ENCODE assay signal across 8 cellular contexts in genomic region chr17:37489197-37490001, GRCh38. TPM values are rescaled to one million over a fixed set of nuclear protein-coding genes. Genes with fewer than 3 reads are reported as not detected.
A peak's percentile ranks its signal among the peaks of the same experiment; 100 is the strongest.
DNase-seq lines count a peak whose midpoint lies in the region; ATAC-seq, FAIRE-seq and TF ChIP-seq lines count a peak whose summit lies in the region.

Gene DUSP14, plus strand, starts transcription at chr17:37489891. Its CDS starts 22,382 bp downstream, at chr17:37512273.

- TF ChIP-seq EP300 in H1 (IDR thresholded peaks at IDR 0.05; ENCODE audit: borderline replicate concordance in 1 of 2, low read depth in 2 of 2, low read length in 2 of 2), result no peak

- H3K4me1 ChIP-seq in BLaER1 treated with 17β-estradiol and CSF1 and Interleukin-3, amounts not matched to agents 10 nM and 100 nM, result peaks cover 36 to 67% (median 56%) of the 10 kb centered on the region in 10 experiments
- peaks cover 9 to 17% (median 10%) of the 10 kb centered on the region in 4 experiments for H3K4me1 ChIP-seq in H1 (replicated peaks in 1 of 4; ENCODE audit: control insufficient read depth in 3 of 4, insufficient read depth in 4 of 4, low read length in 3 of 4)
- H3K4me1 ChIP-seq in mesendoderm (ENCODE audit: control insufficient read depth, low read depth, low read length), result peaks cover 5% of the 10 kb centered on the region

- H3K9me3 ChIP-seq in BLaER1 treated with 17β-estradiol and CSF1 and Interleukin-3, amounts not matched to agents 10 nM and 100 nM (replicated peaks in 1 of 11), result no peaks in the 10 kb centered on the region
- H3K9me3 ChIP-seq in H1 (ENCODE audit: insufficient read depth in 2 of 2, low read depth in 1 of 2, low read length in 1 of 2), result no peaks in the 10 kb centered on the region

- H3K14ac ChIP-seq in H1 (ENCODE audit: insufficient read length), result no peak within 1 kb of the TSS

- H2AFZ ChIP-seq in H1 (ENCODE audit: low read length), result peak within 1 kb of the TSS; percentile 59

- H3K79me1 ChIP-seq in H1 (ENCODE audit: low read depth, low read length), result peaks cover 2% of the 10 kb centered on the region; the same call in 1 of the 2 replicates
- peaks cover 2% of the 10 kb centered on the region for H3K79me1 ChIP-seq in mesendoderm (ENCODE audit: low read length)

- H3K23me2 ChIP-seq in H1 (ENCODE audit: low read depth, low read length), result peaks cover 11% of the 10 kb centered on the region

- ATAC-seq in HG03457 (IDR thresholded peaks at IDR 0.05; ENCODE audit: unreplicated experiment), result peak; percentile 47

- CTCF ChIA-PET in H1 (lab: Charles Lee; ENCODE audit: partially characterized antibody), result no interaction called here

- POLR2A ChIA-PET in H1 (lab: Charles Lee; ENCODE audit: partially characterized antibody), result interaction anchor here (0.6 to 2.1 kb wide), 8 partner anchors 8 to 120 kb away, joined by 3 to 8 read pairs (median 4); partner anchors contain the start of gene SYNRG

- H2BK15ac ChIP-seq in H1 (ENCODE audit: low read length) (peak within 1 kb of the TSS; percentile 97; the same call in 1 of the 2 replicates), mesendoderm (replicated peaks; ENCODE audit: low read depth) (no peak within 1 kb of the TSS)

- DNase-seq in GM19238 (ENCODE audit: insufficient read length, low spot score), result peak; percentile 92
- peak; percentile 43 for DNase-seq in NCI-H82 treated with DMSO at 0.1 percent for 48 hours (lab: John Stamatoyannopoulos, UW; ENCODE audit: unreplicated experiment)
- peak; percentile 43 to 69 (median 57) for DNase-seq in activated CD8-positive, alpha-beta memory T cell treated with anti-CD3 and anti-CD28 coated beads for 48 hours (ENCODE audit: low read depth in 2 of 3, low spot score in 2 of 3)
- peak in 1 of 2 experiments; percentile 84 for DNase-seq in H1 (ENCODE audit: low read depth in 1 of 2, low spot score in 2 of 2)
- peak; percentile 88 for DNase-seq in mesendoderm
- peak; percentile 76 for DNase-seq in stimulated activated CD8-positive, alpha-beta memory T cell treated with anti-CD3 and anti-CD28 coated beads, Interleukin-12 subunit alpha, Interleukin-12 subunit beta, amount 100 ng/mL, for 4 hours (ENCODE audit: low read depth)

- peak within 1 kb of the TSS; percentile 59 for H3K56ac ChIP-seq in H1 (replicated peaks; ENCODE audit: insufficient read length, low read depth, low read length)
- H3K56ac ChIP-seq in mesendoderm (ENCODE audit: low read length), result peak within 1 kb of the TSS; percentile 84

- H2BK5ac ChIP-seq in H1 (ENCODE audit: low read depth, low read length) (peak within 1 kb of the TSS; percentile 71; the same call in 1 of the 2 replicates), mesendoderm (ENCODE audit: low read length) (no peak within 1 kb of the TSS)

- H4K91ac ChIP-seq in H1 (replicated peaks; ENCODE audit: insufficient read length, low read length), result peak within 1 kb of the TSS; percentile 71

- H3K4me3 ChIP-seq in BLaER1 treated with 17β-estradiol and CSF1 and Interleukin-3, amounts not matched to agents 10 nM and 100 nM, result peak within 1 kb of the TSS; percentile 62 to 92 (median 73)
- H3K4me3 ChIP-seq in H1 (ENCODE audit: extremely low read depth in 1 of 4, insufficient read depth in 2 of 4, low read depth in 3 of 4, low read length in 4 of 4) (peak within 1 kb of the TSS; percentile 63 to 81 (median 72)), mesendoderm (ENCODE audit: low read length) (peak within 1 kb of the TSS; percentile 64)

- H3K4ac ChIP-seq in H1 (replicated peaks; ENCODE audit: insufficient read length, low read depth, low read length), result peak within 1 kb of the TSS; percentile 59
- H3K4ac ChIP-seq in mesendoderm (ENCODE audit: low read depth, low read length), result no peak within 1 kb of the TSS

- H3K18ac ChIP-seq in H1 (ENCODE audit: extremely low read depth, low read length), result peak within 1 kb of the TSS; percentile 91
- H3K18ac ChIP-seq in mesendoderm (ENCODE audit: low read length), result peak within 1 kb of the TSS; percentile 62

- peak within 1 kb of the TSS; percentile 74 to 88 (median 84) for H3K9ac ChIP-seq in BLaER1 treated with 17β-estradiol and CSF1 and Interleukin-3, amounts not matched to agents 10 nM and 100 nM
- H3K9ac ChIP-seq in H1 (replicated peaks in 1 of 4; ENCODE audit: extremely low read depth in 1 of 4, low read depth in 3 of 4, low read length in 3 of 4) (peak within 1 kb of the TSS; percentile 38 to 85 (median 50); a peak in 6 of 7 replicates), mesendoderm (ENCODE audit: low read length) (peak within 1 kb of the TSS; percentile 72)

- H3K27me3 ChIP-seq in BLaER1 treated with 17β-estradiol and CSF1 and Interleukin-3, amounts not matched to agents 10 nM and 100 nM, result peaks cover 0 to 11% (median 8%) of the 10 kb centered on the region in 11 experiments; a peak in 11 of 22 replicates
- H3K27me3 ChIP-seq in H1 (replicated peaks in 1 of 4; ENCODE audit: control insufficient read depth in 3 of 4, extremely low read depth in 1 of 4, insufficient read depth in 3 of 4, low read length in 3 of 4), result peaks cover 0 to 3% (median 0%) of the 10 kb centered on the region in 4 experiments; a peak in 4 of 7 replicates
- H3K27me3 ChIP-seq in mesendoderm (ENCODE audit: insufficient read depth, low read length, poor library complexity), result no peaks in the 10 kb centered on the region

- H4K5ac ChIP-seq in H1 (ENCODE audit: insufficient read length, low read depth, low read length), result peak within 1 kb of the TSS; percentile 59
- no peak within 1 kb of the TSS for H4K5ac ChIP-seq in mesendoderm (ENCODE audit: low read length)

- FAIRE-seq in H1 (lab: Jason Lieb, UNC), result no peak

- TF ChIP-seq CTCF in H1 (IDR thresholded peaks at IDR 0.05; ENCODE audit: control extremely low read depth in 1 of 3, insufficient read depth in 1 of 3, low read depth in 1 of 3, low read length in 3 of 3), result 0 out of 4 replicates have a peak, but pooled peaks of 1 of the 3 experiments have one; percentile 2

- peak; percentile 60 to 71; a peak in 2 of 3 replicates for TF ChIP-seq POLR2A in H1 (IDR thresholded peaks at IDR 0.05; ENCODE audit: control extremely low read depth in 1 of 2, low read depth in 2 of 2, low read length in 2 of 2)

- peak within 1 kb of the TSS; percentile 60 to 87 (median 76); a peak in 21 of 22 replicates for H3K27ac ChIP-seq in BLaER1 treated with 17β-estradiol and CSF1 and Interleukin-3, amounts not matched to agents 10 nM and 100 nM
- no peak within 1 kb of the TSS; the same call in 1 of the 2 replicates for H3K27ac ChIP-seq in H1 (ENCODE audit: low read depth, low read length)
- peak within 1 kb of the TSS; percentile 75 for H3K27ac ChIP-seq in mesendoderm (ENCODE audit: low read depth, low read length)

- H3K23ac ChIP-seq in H1 (ENCODE audit: insufficient read length) (no peak within 1 kb of the TSS), mesendoderm (ENCODE audit: low read length) (no peak within 1 kb of the TSS)

- H4K8ac ChIP-seq in H1 (ENCODE audit: extremely low read depth, insufficient read depth, low read length) (peak within 1 kb of the TSS; percentile 96), mesendoderm (ENCODE audit: low read depth, low read length) (no peak within 1 kb of the TSS)

- peaks cover 0 to 34% of the 10 kb centered on the region in 2 experiments; a peak in 2 of 4 replicates for H3K79me2 ChIP-seq in H1 (ENCODE audit: control insufficient read depth in 1 of 2, insufficient read depth in 2 of 2, low read length in 2 of 2)
- H3K79me2 ChIP-seq in mesendoderm (ENCODE audit: control insufficient read depth, insufficient read depth, low read length), result peaks cover under 1% of the 10 kb centered on the region

- H2BK120ac ChIP-seq in H1 (replicated peaks; ENCODE audit: low read depth, low read length), result peak within 1 kb of the TSS; percentile 38
- H2BK120ac ChIP-seq in mesendoderm (ENCODE audit: low read depth, low read length), result no peak within 1 kb of the TSS

- no peak within 1 kb of the TSS for H2AK5ac ChIP-seq in H1 (ENCODE audit: low read depth, low read length)
- no peak within 1 kb of the TSS for H2AK5ac ChIP-seq in mesendoderm (ENCODE audit: low read length)

- H3K36me3 ChIP-seq in BLaER1 treated with 17β-estradiol and CSF1 and Interleukin-3, amounts not matched to agents 10 nM and 100 nM, result no peaks in the 10 kb centered on the region
- H3K36me3 ChIP-seq in H1 (ENCODE audit: control insufficient read depth in 2 of 4, insufficient read depth in 4 of 4, low read length in 3 of 4), result no peaks in the 10 kb centered on the region
- H3K36me3 ChIP-seq in mesendoderm (ENCODE audit: control insufficient read depth, insufficient read depth, low read length), result no peaks in the 10 kb centered on the region

- H3K4me2 ChIP-seq in BLaER1 treated with 17β-estradiol and CSF1 and Interleukin-3, amounts not matched to agents 10 nM and 100 nM, result peak within 1 kb of the TSS; percentile 92 to 100 (median 99)
- H3K4me2 ChIP-seq in H1 (ENCODE audit: insufficient read depth in 1 of 2, low read depth in 2 of 2, low read length in 2 of 2), result peak within 1 kb of the TSS; percentile 91 to 98
- H3K4me2 ChIP-seq in mesendoderm (ENCODE audit: low read length), result peak within 1 kb of the TSS; percentile 93

- H2BK12ac ChIP-seq in H1 (ENCODE audit: low read depth, low read length), result peak within 1 kb of the TSS; percentile 94

- H4K20me1 ChIP-seq in BLaER1 treated with 17β-estradiol and CSF1 and Interleukin-3, amounts not matched to agents 10 nM and 100 nM, result peaks cover 4 to 43% (median 29%) of the 10 kb centered on the region in 11 experiments; a peak in 18 of 22 replicates
- H4K20me1 ChIP-seq in H1 (replicated peaks in 1 of 2; ENCODE audit: control insufficient read depth in 1 of 2, insufficient read depth in 2 of 2, low read length in 2 of 2), result peaks cover 0 to 2% of the 10 kb centered on the region in 2 experiments

- peak within 1 kb of the TSS; percentile 88 for H2BK20ac ChIP-seq in H1 (ENCODE audit: low read length)

- 2% methylated on average over 48 of the region's 100 CpGs; no CpG with 5 or more reads in 1 of the 2 experiments for WGBS in H1 (ENCODE audit: extremely low coverage in 1 of 2, insufficient coverage in 1 of 2, insufficient read length in 1 of 2, insufficient replicate concordance in 2 of 2, low coverage in 1 of 2, low lambda C conversion rate in 2 of 2, missing lambda C conversion rate in 1 of 2), 2 experiments
- WGBS in mesendoderm (ENCODE audit: extremely low coverage, insufficient coverage, low lambda C conversion rate), result no CpG with 5 or more reads among the region's 100 CpGs

- TF ChIP-seq RAD21 in H1 (IDR thresholded peaks at IDR 0.05 in 1 of 2, conservative IDR thresholded peaks at IDR 0.05 in 1 of 2; ENCODE audit: low read depth in 2 of 2, low read length in 2 of 2), result no peak

TF ChIP-seq in H1, 55 proteins besides CTCF, POLR2A, EP300 and RAD21 (continues in another document):
- TF ChIP-seq POU5F1 (IDR thresholded peaks at IDR 0.05; ENCODE audit: low read depth, low read length), result no peak

RNA-seq across cellular contexts. Expression of gene DUSP14, which starts in this region (rescaled TPM):
- 20.7 and 22.1 TPM in 2 replicates for total RNA-seq in H1 (2021; fragmentation: NEBNext Ultra II Directional; extraction: Animal tissue kit (Norgen Biotek cat#: 25700))
- 35.2 and 37.9 TPM in 2 replicates for polyA plus RNA-seq in H1 (2011; rRNA removed)
- 36.4 TPM for polyA plus RNA-seq in H1 (2011; cell fraction: cytosol; rRNA removed)
- polyA plus RNA-seq in H1 (2011; cell fraction: nucleus; rRNA removed), result 28.1 TPM
- polyA plus RNA-seq in H1 (2012, experiment 1 of 2), result 20.7 to 25.5 TPM (median 22.4 TPM) in 4 replicates
- 30.6 TPM for polyA plus RNA-seq in H1 (2012, experiment 2 of 2)
- polyA plus RNA-seq in H1 (2013, experiment 1 of 2), result 17.9 TPM
- polyA plus RNA-seq in H1 (2013, experiment 2 of 2), result 17.6 TPM
- 33.6 and 34.0 TPM in 2 replicates for polyA minus RNA-seq in H1 (2011; rRNA and poly(A)+ RNA removed)
- 17.0 TPM for polyA minus RNA-seq in H1 (2011; cell fraction: cytosol; rRNA and poly(A)+ RNA removed)
- 9.7 TPM for polyA minus RNA-seq in H1 (2011; cell fraction: nucleus; rRNA and poly(A)+ RNA removed)
- 15.9 TPM for polyA plus RNA-seq in mesendoderm (2013, experiment 1 of 2)
- polyA plus RNA-seq in mesendoderm (2013, experiment 2 of 2), result 15.9 TPM
